Comparison of ENCODE assay signal across 8 cellular contexts in genomic region chr15:38474155-38474757, GRCh38. TPM values are rescaled to one million over a fixed set of nuclear protein-coding genes. Genes with fewer than 3 reads are reported as not detected.
DNase-seq lines count a peak whose midpoint lies in the region; ATAC-seq and TF ChIP-seq lines count a peak whose summit lies in the region.

No MANE protein-coding gene starts in this region.

- in situ Hi-C loops in GM13976 (cut with MboI; ENCODE audit: low sequenced_read_pairs, unreplicated experiment), result no loop called here

- H3K27ac Mint-ChIP-seq in T-helper 17 cell (peak overlapping the region; percentile 88), endodermal cell (no peak overlapping the region)

- H3K9me3 ChIP-seq in T-helper 17 cell (ENCODE audit: control insufficient read depth, low read length, poor library complexity, severe bottlenecking) (no peaks in the 10 kb centered on the region), endodermal cell (ENCODE audit: control insufficient read depth, low read length) (no peaks in the 10 kb centered on the region)

- 83 to 94% methylated on average over 4 of the region's 4 CpGs for WGBS in endodermal cell (ENCODE audit: insufficient coverage in 1 of 2, insufficient read length in 1 of 2), 2 experiments

- DNase-seq in GM13976 (ENCODE audit: low spot score), result peak; percentile 43
- peak; percentile 5 for DNase-seq in NCI-H1092 (lab: John Stamatoyannopoulos, UW)
- DNase-seq in T-helper 17 cell, result peak in 1 of 3 donors; percentile 27
- peak; percentile 49 for DNase-seq in endodermal cell
- peak; percentile 60 for DNase-seq in mucosa of gallbladder (ENCODE audit: low spot score)
- no peak for DNase-seq in islet precursor cell

- H3K9me3 Mint-ChIP-seq in endodermal cell, result no peaks in the 10 kb centered on the region

- no peaks in the 10 kb centered on the region for H3K27me3 Mint-ChIP-seq in T-helper 17 cell
- no peaks in the 10 kb centered on the region for H3K27me3 Mint-ChIP-seq in endodermal cell (ENCODE audit: insufficient read depth)

- H3K4me3 ChIP-seq in endodermal cell (ENCODE audit: low read length), result no peak overlapping the region

- H3K36me3 Mint-ChIP-seq in T-helper 17 cell (ENCODE audit: low read depth), result peaks cover 9% of the 10 kb centered on the region
- H3K36me3 Mint-ChIP-seq in endodermal cell (ENCODE audit: low read depth), result peaks cover 35% of the 10 kb centered on the region

- H3K4me3 Mint-ChIP-seq in T-helper 17 cell (peak overlapping the region; percentile 70), endodermal cell (no peak overlapping the region)

- peak; percentile 82 for TF ChIP-seq CTCF in C4-2B (conservative IDR thresholded peaks at IDR 0.05)
- TF ChIP-seq CTCF in GM13976 (IDR thresholded peaks at IDR 0.05; ENCODE audit: borderline replicate concordance, control extremely low read depth, extremely low read depth, insufficient read depth, missing control alignments), result peak; percentile 62
- peak; percentile 89 for TF ChIP-seq CTCF in endodermal cell (conservative IDR thresholded peaks at IDR 0.05)

- no peak overlapping the region for H3K27ac ChIP-seq in C4-2B
- H3K27ac ChIP-seq in endodermal cell (ENCODE audit: low read depth, low read length), result no peak overlapping the region

- peaks cover 14% of the 10 kb centered on the region for H3K4me1 Mint-ChIP-seq in T-helper 17 cell
- no peaks in the 10 kb centered on the region for H3K4me1 Mint-ChIP-seq in endodermal cell

- H3K4me1 ChIP-seq in endodermal cell (ENCODE audit: control insufficient read depth, insufficient read depth, low read length), result no peaks in the 10 kb centered on the region

- no peak overlapping the region for H3K9ac ChIP-seq in endodermal cell (ENCODE audit: extremely low read depth, low read length, poor library complexity, severe bottlenecking)

- no peaks in the 10 kb centered on the region for H3K27me3 ChIP-seq in endodermal cell (ENCODE audit: control insufficient read depth, insufficient read depth, low read length, poor library complexity, severe bottlenecking)

- ATAC-seq in HG02678 (IDR thresholded peaks at IDR 0.05; ENCODE audit: unreplicated experiment) (peak; percentile 94), T-helper 17 cell (peak; percentile 99)

- H3K36me3 ChIP-seq in endodermal cell (ENCODE audit: control insufficient read depth, insufficient read depth, low read length), result peaks cover 61% of the 10 kb centered on the region

RNA-seq across cellular contexts. Expression of gene FAM98B, which starts 20.3 kb away (rescaled TPM):
- 10 to 100 TPM; 19.6 to 22.6 TPM for total RNA-seq in T-helper 17 cell
- 10 to 100 TPM; 54.3 to 55.9 TPM for total RNA-seq in endodermal cell
- polyA plus RNA-seq in endodermal cell (2013, experiment 1 of 2), result 58.9 TPM
- polyA plus RNA-seq in endodermal cell (2013, experiment 2 of 2), result 68.2 TPM
- total RNA-seq in mucosa of gallbladder, result 15.0 TPM
